In genomic region chr12:111699962-111700361, GRCh38 we compare ENCODE assay signal across 3 cellular contexts.
TF ChIP-seq lines count a peak whose summit lies in the region.

No MANE protein-coding gene starts in this region.

TF ChIP-seq in HepG2, 621 proteins besides CTCF, POLR2A, EP300 and RAD21:
- TF ChIP-seq U2AF1 (optimal IDR thresholded peaks at IDR 0.05; ENCODE audit: low read depth, low read length) (no peak), SIN3A (IDR thresholded peaks at IDR 0.05; ENCODE audit: borderline replicate concordance, low read depth, low read length) (no peak), ZNF121 (CRISPR knock-in tag; IDR thresholded peaks at IDR 0.05) (peak; percentile 74), PCBP2 (optimal IDR thresholded peaks at IDR 0.05; ENCODE audit: low read depth, low read length, poor library complexity, severe bottlenecking) (no peak), ZNF343 (CRISPR knock-in tag; IDR thresholded peaks at IDR 0.05) (no peak), POLR2AphosphoS5 (IDR thresholded peaks at IDR 0.05; ENCODE audit: low read depth, low read length) (no peak), NFATC3 (CRISPR knock-in tag; IDR thresholded peaks at IDR 0.05) (no peak)

TF ChIP-seq in K562, 482 proteins besides CTCF, POLR2A, EP300 and RAD21:
- TF ChIP-seq UBTF (IDR thresholded peaks at IDR 0.05; ENCODE audit: borderline replicate concordance in 1 of 2, low read depth in 2 of 2, low read length in 2 of 2) (no peak), ZNF121 (CRISPR knock-in tag; conservative IDR thresholded peaks at IDR 0.05) (peak; percentile 74), ZNF668 (CRISPR knock-in tag; IDR thresholded peaks at IDR 0.05) (no peak), DNMT1 (IDR thresholded peaks at IDR 0.05) (no peak), SMAD4 (CRISPR knock-in tag; conservative IDR thresholded peaks at IDR 0.05) (no peak), NFIC (IDR thresholded peaks at IDR 0.05) (peak; percentile 60; the same call in 1 of the 2 replicates), EZH2 (IDR thresholded peaks at IDR 0.05; ENCODE audit: borderline replicate concordance, low read depth, low read length) (no peak)

TF ChIP-seq in endothelial cell of umbilical vein, 7 proteins besides CTCF, POLR2A, EP300 and RAD21:
- TF ChIP-seq MYC (IDR thresholded peaks at IDR 0.05; ENCODE audit: low read depth, low read length) (no peak), FOS (IDR thresholded peaks at IDR 0.05; ENCODE audit: borderline replicate concordance, insufficient read depth, low read length) (no peak), JUN (IDR thresholded peaks at IDR 0.05; ENCODE audit: borderline replicate concordance, insufficient read depth, insufficient read length, low read depth) (no peak), MAX (IDR thresholded peaks at IDR 0.05; ENCODE audit: insufficient read depth, insufficient read length) (no peak), GATA2 (IDR thresholded peaks at IDR 0.05; ENCODE audit: insufficient read depth, insufficient read length, low read depth, low read length) (no peak), EZH2 (IDR thresholded peaks at IDR 0.05; ENCODE audit: borderline replicate concordance, low read depth, low read length, severe bottlenecking) (no peak)
